ENCODE assay signal across 8 cellular contexts in genomic region chr15:89575656-89576416, GRCh38. TPM values are rescaled to one million over a fixed set of nuclear protein-coding genes. Genes with fewer than 3 reads are reported as not detected.
DNase-seq lines count a peak whose midpoint lies in the region; ATAC-seq and TF ChIP-seq lines count a peak whose summit lies in the region.

No MANE protein-coding gene starts in this region.

- CTCF ChIA-PET in CD4-positive, alpha-beta memory T cell (lab: Charles Lee; ENCODE audit: partially characterized antibody): no interaction called here
- CTCF ChIA-PET in activated CD4-positive, alpha-beta T cell treated with anti-CD3 and anti-CD28 coated beads, Interleukin-2, amount 10 ng/mL, durations not matched to agents 7 days and 5 days (lab: Charles Lee): interaction anchor here (0.9 kb wide), 1 partner anchor 45 kb away, joined by 3 read pairs; no protein-coding TSS in a partner anchor

- DNase-seq in CD4-positive, alpha-beta memory T cell: peak in 3 of 5 donors; percentile 4 to 10 (median 7)
- peak; percentile 17 for DNase-seq in activated CD4-positive, alpha-beta T cell treated with anti-CD3 and anti-CD28 coated beads, Interleukin-2, amount 10 ng/mL, durations not matched to agents 7 days and 5 days
- DNase-seq in germinal center (ENCODE audit: low spot score): peak; percentile 8
- no peak for DNase-seq in retinal pigment epithelial cell (ENCODE audit: low read depth)
- DNase-seq in C1 segment of cervical spinal cord (lab: John Stamatoyannopoulos, UW): no peak
- no peak for DNase-seq in NCI-H524 treated with DMSO at 0.1 percent for 48 hours (lab: John Stamatoyannopoulos, UW)

- ATAC-seq in GM19328 (IDR thresholded peaks at IDR 0.05; ENCODE audit: unreplicated experiment): peak; percentile 16
- ATAC-seq in HG03442 (IDR thresholded peaks at IDR 0.05; ENCODE audit: unreplicated experiment): peak; percentile 19

- H3K4me1 ChIP-seq in CD4-positive, alpha-beta memory T cell (ENCODE audit: insufficient read depth, low read length): peaks cover 10% of the 10 kb centered on the region

- H3K36me3 ChIP-seq in CD4-positive, alpha-beta memory T cell (ENCODE audit: insufficient read depth, low read length): no peaks in the 10 kb centered on the region

- H3K27ac ChIP-seq in CD4-positive, alpha-beta memory T cell (ENCODE audit: low read depth, low read length): no peak overlapping the region

- H3K27me3 Mint-ChIP-seq in CD4-positive, alpha-beta memory T cell: peaks cover 6 to 8% of the 10 kb centered on the region in 2 donors
- H3K27me3 Mint-ChIP-seq in activated CD4-positive, alpha-beta T cell treated with anti-CD3 and anti-CD28 coated beads, Interleukin-2, amount 10 ng/mL, durations not matched to agents 7 days and 5 days: peaks cover 8% of the 10 kb centered on the region

- no peaks in the 10 kb centered on the region for H3K9me3 Mint-ChIP-seq in CD4-positive, alpha-beta memory T cell
- no peaks in the 10 kb centered on the region for H3K9me3 Mint-ChIP-seq in activated CD4-positive, alpha-beta T cell treated with anti-CD3 and anti-CD28 coated beads, Interleukin-2, amount 10 ng/mL, durations not matched to agents 7 days and 5 days

- peak overlapping the region; percentile 74 to 88 for H3K4me3 ChIP-seq in CD4-positive, alpha-beta memory T cell (ENCODE audit: low read length in 2 of 2)
- peak overlapping the region; percentile 82 for H3K4me3 ChIP-seq in retinal pigment epithelial cell (ENCODE audit: low read length)

- H3K27me3 ChIP-seq in CD4-positive, alpha-beta memory T cell (ENCODE audit: insufficient read depth, low read length): no peaks in the 10 kb centered on the region

- H3K4me1 Mint-ChIP-seq in CD4-positive, alpha-beta memory T cell: peaks cover 11 to 19% (median 13%) of the 10 kb centered on the region in 4 donors
- peaks cover 35% of the 10 kb centered on the region for H3K4me1 Mint-ChIP-seq in activated CD4-positive, alpha-beta T cell treated with anti-CD3 and anti-CD28 coated beads, Interleukin-2, amount 10 ng/mL, durations not matched to agents 7 days and 5 days

- H3K4me3 Mint-ChIP-seq in CD4-positive, alpha-beta memory T cell: peak overlapping the region; percentile 83 to 95 (median 86)
- H3K4me3 Mint-ChIP-seq in activated CD4-positive, alpha-beta T cell treated with anti-CD3 and anti-CD28 coated beads, Interleukin-2, amount 10 ng/mL, durations not matched to agents 7 days and 5 days: peak overlapping the region; percentile 85

- H3K36me3 Mint-ChIP-seq in CD4-positive, alpha-beta memory T cell: peaks cover 0 to 3% of the 10 kb centered on the region in 2 donors
- peaks cover 31% of the 10 kb centered on the region for H3K36me3 Mint-ChIP-seq in activated CD4-positive, alpha-beta T cell treated with anti-CD3 and anti-CD28 coated beads, Interleukin-2, amount 10 ng/mL, durations not matched to agents 7 days and 5 days (ENCODE audit: low read depth)

- POLR2A ChIA-PET in CD4-positive, alpha-beta memory T cell (lab: Charles Lee; ENCODE audit: partially characterized antibody): interaction anchor here (0.6 to 1.0 kb wide), 2 partner anchors 13 to 915 kb away, joined by 3 to 4 read pairs; no protein-coding TSS in a partner anchor
- POLR2A ChIA-PET in activated CD4-positive, alpha-beta T cell treated with anti-CD3 and anti-CD28 coated beads, Interleukin-2, amount 10 ng/mL, durations not matched to agents 7 days and 5 days (lab: Charles Lee): no interaction called here

- no peaks in the 10 kb centered on the region for H3K9me3 ChIP-seq in CD4-positive, alpha-beta memory T cell (ENCODE audit: control insufficient read depth in 1 of 2, low read length in 2 of 2)

- no peak for TF ChIP-seq CTCF in retinal pigment epithelial cell (conservative IDR thresholded peaks at IDR 0.05; ENCODE audit: low read depth, low read length)

- H3K27ac Mint-ChIP-seq in CD4-positive, alpha-beta memory T cell: peak overlapping the region in 4 of 7 donors; percentile 80 to 81 (median 81)
- peak overlapping the region; percentile 79 for H3K27ac Mint-ChIP-seq in activated CD4-positive, alpha-beta T cell treated with anti-CD3 and anti-CD28 coated beads, Interleukin-2, amount 10 ng/mL, durations not matched to agents 7 days and 5 days

- intact Hi-C loops in CD4-positive, alpha-beta memory T cell (cut with micrococcal nuclease): loop anchor here (2.0 to 10.0 kb wide), 3 partner anchors 115 to 331 kb away; partner anchors contain the start of genes FANCI, PEX11A, POLG and WDR93

RNA-seq across cellular contexts. Expression of gene TICRR, which starts 0.6 kb away (rescaled TPM):
- under 1 TPM; 0.12 to 0.14 TPM for total RNA-seq in CD4-positive, alpha-beta memory T cell
- under 1 TPM in 1 of 2 donors, not detected in 1; 0.07 TPM for polyA plus RNA-seq in CD4-positive, alpha-beta memory T cell
- 10 to 100 TPM; 28.8 to 29.8 TPM for total RNA-seq in activated CD4-positive, alpha-beta T cell treated with anti-CD3 and anti-CD28 coated beads, Interleukin-2, amount 10 ng/mL, durations not matched to agents 7 days and 5 days

Comparison
In these comparisons a context has a peak if more than half of its experiments do, and no peak if none do; other contexts are left out.
1. DNase-seq: peak in CD4-positive, alpha-beta memory T cell (3 of 5), activated CD4-positive, alpha-beta T cell treated with anti-CD3 and anti-CD28 coated beads, Interleukin-2, amount 10 ng/mL, durations not matched to agents 7 days and 5 days (single experiment) and germinal center (single experiment); none in retinal pigment epithelial cell (single experiment), C1 segment of cervical spinal cord (0 of 14) and NCI-H524 treated with DMSO at 0.1 percent for 48 hours (single experiment).
2. RNA of gene TICRR, which starts 0.6 kb away (total RNA-seq): 28.8 to 29.8 TPM in activated CD4-positive, alpha-beta T cell treated with anti-CD3 and anti-CD28 coated beads, Interleukin-2, amount 10 ng/mL, durations not matched to agents 7 days and 5 days; 0.12 to 0.14 TPM in CD4-positive, alpha-beta memory T cell; every median in the first group is over 10 times any median in the second.